ENCODE assay signal across 1 cellular context in genomic region chr20:62900692-62901584, GRCh38.
TF ChIP-seq lines count a peak whose summit lies in the region.

No MANE protein-coding gene starts in this region.

TF ChIP-seq in liver, 16 proteins besides CTCF, POLR2A, EP300 and RAD21 (continued from another document):
- TF ChIP-seq FOXA2 (IDR thresholded peaks at IDR 0.05) = no peak
